8 cellular contexts compared by ENCODE assay signal in genomic region chr7:6637544-6638229, GRCh38. TPM values are rescaled to one million over a fixed set of nuclear protein-coding genes. Genes with fewer than 3 reads are reported as not detected.
A peak's percentile ranks its signal among the peaks of the same experiment; 100 is the strongest.
DNase-seq lines count a peak whose midpoint lies in the region; ATAC-seq and TF ChIP-seq lines count a peak whose summit lies in the region.

No MANE protein-coding gene starts in this region.

- H3K27me3 Mint-ChIP-seq in immature natural killer cell (ENCODE audit: low read depth in 3 of 3), result peaks cover 1 to 5% (median 3%) of the 10 kb centered on the region in 3 donors

- peaks cover 9% of the 10 kb centered on the region; the same call in 1 of the 2 replicates for H3F3A ChIP-seq in SU-DHL-6 (ENCODE audit: insufficient read depth)

- H3K27ac Mint-ChIP-seq in immature natural killer cell, result peak overlapping the region; percentile 79 to 95 (median 88)

- no peaks in the 10 kb centered on the region for H3K36me3 ChIP-seq in SU-DHL-6 (ENCODE audit: low read length)

- ATAC-seq in GM19351 (IDR thresholded peaks at IDR 0.05; ENCODE audit: unreplicated experiment) (peak; percentile 81), HG03442 (IDR thresholded peaks at IDR 0.05; ENCODE audit: unreplicated experiment) (peak; percentile 72)

- H4K20me1 ChIP-seq in SU-DHL-6 (ENCODE audit: low read depth, low read length), result no peaks in the 10 kb centered on the region

- no peaks in the 10 kb centered on the region for H3K9me2 ChIP-seq in SU-DHL-6 (replicated peaks; ENCODE audit: insufficient read depth, low read length)

- H3K27ac ChIP-seq in SU-DHL-6 (ENCODE audit: low read depth, low read length), result peak overlapping the region; percentile 48

- H3K4me3 Mint-ChIP-seq in immature natural killer cell, result peak overlapping the region; percentile 79 to 90 (median 81)

- H3K27me3 ChIP-seq in SU-DHL-6 (ENCODE audit: low read length), result no peaks in the 10 kb centered on the region

- DNase-seq in COR-L47 (lab: John Stamatoyannopoulos, UW) (peak; percentile 39), amniotic epithelial cell (ENCODE audit: low read depth) (peak; percentile 3), immature natural killer cell (peak; percentile 76 to 78 (median 77)), NCI-H446 treated with DMSO at 0.1 percent for 48 hours (lab: John Stamatoyannopoulos, UW) (no peak)
- peak; percentile 42 for DNase-seq in stimulated activated CD4-positive, alpha-beta T cell treated with anti-CD3 and anti-CD28 coated beads, Interleukin-2, amount 100 ng/mL, for 4 hours (ENCODE audit: low read depth)

- peaks cover 0 to 7% (median 0%) of the 10 kb centered on the region in 3 donors for H3K36me3 Mint-ChIP-seq in immature natural killer cell

- peak overlapping the region; percentile 53 for H2AFZ ChIP-seq in SU-DHL-6 (ENCODE audit: low read depth, low read length, severe bottlenecking)

- H3K9me3 Mint-ChIP-seq in immature natural killer cell, result no peaks in the 10 kb centered on the region

- peak overlapping the region; percentile 70 for H3K9ac ChIP-seq in SU-DHL-6 (ENCODE audit: low read length)

- H3K79me2 ChIP-seq in SU-DHL-6 (ENCODE audit: insufficient read depth, low read length), result peaks cover 28% of the 10 kb centered on the region

- peaks cover 33 to 39% of the 10 kb centered on the region in 2 donors for H3K4me1 Mint-ChIP-seq in immature natural killer cell

- H3K4me3 ChIP-seq in SU-DHL-6 (ENCODE audit: insufficient read depth, low read length, poor library complexity, severe bottlenecking), result peak overlapping the region; percentile 68

- peak overlapping the region; percentile 65 for H3K4me2 ChIP-seq in SU-DHL-6 (ENCODE audit: low read depth, low read length, poor library complexity, severe bottlenecking)

- TF ChIP-seq CTCF in SU-DHL-6 (IDR thresholded peaks at IDR 0.05; ENCODE audit: insufficient read depth, low read length, poor library complexity, severe bottlenecking), result peak; percentile 73

- H3K9me3 ChIP-seq in SU-DHL-6 (ENCODE audit: insufficient read depth, low read length), result no peaks in the 10 kb centered on the region

RNA-seq across cellular contexts. Expression of gene ZNF316, which starts 0.6 kb away (rescaled TPM):
- 1 to 10 TPM in 2 of 3 donors, under 1 TPM in 1; 0.97 to 3.5 (median 1.7) TPM for polyA plus RNA-seq in immature natural killer cell

RNA-seq across cellular contexts. Expression of gene ZNF853, which starts 22.3 kb away (rescaled TPM):
- 1 to 10 TPM in 2 of 3 donors, under 1 TPM in 1; 0.83 to 5.5 (median 3.4) TPM for polyA plus RNA-seq in immature natural killer cell

RNA-seq across cellular contexts. Expression of gene INTS15, which starts 47.9 kb away (rescaled TPM):
- 10 to 100 TPM; 20.9 to 47.1 (median 30.8) TPM for polyA plus RNA-seq in immature natural killer cell
